ENCODE assay signal across 1 cellular context in genomic region chr10:1116696-1117254, GRCh38.
TF ChIP-seq lines count a peak whose summit lies in the region.

No MANE protein-coding gene starts in this region.

TF ChIP-seq in GM23338, 12 proteins besides CTCF, POLR2A, EP300 and RAD21 (continued from another document):
- no peak for TF ChIP-seq ZNF462 (CRISPR knock-in tag; IDR thresholded peaks at IDR 0.05)
- TF ChIP-seq ZNF331 (CRISPR knock-in tag; IDR thresholded peaks at IDR 0.05; ENCODE audit: low read depth) = no peak
- TF ChIP-seq REST (IDR thresholded peaks at IDR 0.05; ENCODE audit: unreplicated experiment) = no peak
- no peak for TF ChIP-seq STAT1 (IDR thresholded peaks at IDR 0.05; ENCODE audit: unreplicated experiment)
- no peak for TF ChIP-seq EZH2 (IDR thresholded peaks at IDR 0.05; ENCODE audit: low read depth, unreplicated experiment)
- no peak for TF ChIP-seq ZNF114 (CRISPR knock-in tag; IDR thresholded peaks at IDR 0.05)
- TF ChIP-seq JUNB (IDR thresholded peaks at IDR 0.05; ENCODE audit: unreplicated experiment) = no peak
